Comparison of ENCODE assay signal across 22 cellular contexts in genomic region chr14:104395276-104395675, GRCh38.
DNase-seq lines count a peak whose midpoint lies in the region; ATAC-seq, FAIRE-seq and TF ChIP-seq lines count a peak whose summit lies in the region.
"Had no signal": no experiment of that assay in that cellular context is flagged by ENCODE, and none has a peak within 500 bp of the region (broad histone marks: within the 10 kb centered on the region; RNA-seq: fewer than 3 reads in every experiment).

No MANE protein-coding gene starts in this region.

- peak overlapping the region; percentile 13; the same call in 1 of the 2 replicates for H3K4me2 ChIP-seq in GM12878 (ENCODE audit: control insufficient read depth, insufficient read depth)
- H3K4me2 ChIP-seq: A549, GM23338 had no signal

- RAD21 ChIA-PET in GM12878 (lab: Charles Lee; ENCODE audit: unreplicated experiment) = no interaction called here

- H3K9ac ChIP-seq in GM12878 (ENCODE audit: control insufficient read depth, insufficient read depth, low read length) = no peak overlapping the region

- TF ChIP-seq RAD21 in GM12878 (IDR thresholded peaks at IDR 0.05; ENCODE audit: insufficient read depth, low read depth, low read length) = no peak

- no peaks in the 10 kb centered on the region for H3K27me3 ChIP-seq in CD4-positive, alpha-beta memory T cell (ENCODE audit: insufficient read depth, low read length)
- H3K27me3 ChIP-seq in GM12878 (replicated peaks in 1 of 2; ENCODE audit: control insufficient read depth in 2 of 2, insufficient read depth in 2 of 2, low read length in 1 of 2) (no peaks in the 10 kb centered on the region; a peak in 1 of 4 replicates), breast epithelium (peaks cover 0 to 21% of the 10 kb centered on the region in 2 donors)
- H3K27me3 ChIP-seq: ascending aorta, thyroid gland had no signal

- 41% methylated on average over 6 of the region's 6 CpGs for WGBS in GM12878 (ENCODE audit: insufficient coverage, insufficient replicate concordance, low lambda C conversion rate, missing lambda C conversion rate)

- no TSS peak for BruUV-seq in GM12878 (replicated peaks; lab: Mats Ljungman, UMichigan)

- CTCF ChIA-PET in activated CD4-positive, alpha-beta T cell treated with anti-CD3 and anti-CD28 coated beads, Interleukin-2, amount 10 ng/mL, durations not matched to agents 7 days and 5 days (lab: Charles Lee) = interaction anchor here (1.0 kb wide), 1 partner anchor 9 kb away, joined by 3 read pairs; no protein-coding TSS in a partner anchor
- CTCF ChIA-PET in CD4-positive, alpha-beta memory T cell (lab: Charles Lee; ENCODE audit: partially characterized antibody) = interaction anchor here (1.1 kb wide), 1 partner anchor 317 kb away, joined by 4 read pairs; no protein-coding TSS in a partner anchor
- CTCF ChIA-PET in GM12878 (lab: Yijun Ruan, JAX) = no interaction called here

- peaks cover 83% of the 10 kb centered on the region for H3K4me1 ChIP-seq in CD4-positive, alpha-beta memory T cell (ENCODE audit: insufficient read depth, low read length)
- peaks cover 16% of the 10 kb centered on the region for H3K4me1 ChIP-seq in GM12878 (ENCODE audit: control insufficient read depth, insufficient read depth, low read length)
- no peaks in the 10 kb centered on the region for H3K4me1 ChIP-seq in breast epithelium
- H3K4me1 ChIP-seq: A549, ascending aorta had no signal

- no peak for TF ChIP-seq EP300 in GM12878 (IDR thresholded peaks at IDR 0.05; ENCODE audit: borderline replicate concordance in 1 of 2, control insufficient read depth in 1 of 2, low read depth in 2 of 2, low read length in 2 of 2)

- peaks cover 10% of the 10 kb centered on the region for H3K36me3 Mint-ChIP-seq in activated CD4-positive, alpha-beta T cell treated with anti-CD3 and anti-CD28 coated beads, Interleukin-2, amount 10 ng/mL, durations not matched to agents 7 days and 5 days (ENCODE audit: low read depth)
- H3K36me3 Mint-ChIP-seq in CD4-positive, alpha-beta memory T cell = peaks cover 1 to 10% of the 10 kb centered on the region in 2 donors
- H3K36me3 Mint-ChIP-seq in natural killer cell = peaks cover 12% of the 10 kb centered on the region
- H3K36me3 Mint-ChIP-seq in endothelial cell (ENCODE audit: low read depth, unreplicated experiment) = peaks cover 17% of the 10 kb centered on the region

- no peak for ATAC-seq in GM12878
- ATAC-seq in natural killer cell = no peak
- ATAC-seq: A549, Right ventricle myocardium inferior had no signal

- no peaks in the 10 kb centered on the region for H3K36me3 ChIP-seq in CD4-positive, alpha-beta memory T cell (ENCODE audit: insufficient read depth, low read length)
- H3K36me3 ChIP-seq in GM12878 (ENCODE audit: control insufficient read depth in 2 of 2, insufficient read depth in 2 of 2, low read length in 1 of 2) = no peaks in the 10 kb centered on the region
- no peaks in the 10 kb centered on the region for H3K36me3 ChIP-seq in breast epithelium
- H3K36me3 ChIP-seq: ascending aorta, neutrophil, thyroid gland had no signal

- TF ChIP-seq POLR2A in GM12878 (IDR thresholded peaks at IDR 0.05; ENCODE audit: low read depth, low read length) (no peak), breast epithelium (IDR thresholded peaks at IDR 0.05) (no peak)

- H3K9me3 Mint-ChIP-seq in activated CD4-positive, alpha-beta T cell treated with anti-CD3 and anti-CD28 coated beads, Interleukin-2, amount 10 ng/mL, durations not matched to agents 7 days and 5 days = peaks cover 24% of the 10 kb centered on the region
- peaks cover 0 to 20% (median 11%) of the 10 kb centered on the region in 8 donors for H3K9me3 Mint-ChIP-seq in CD4-positive, alpha-beta memory T cell
- H3K9me3 Mint-ChIP-seq in natural killer cell (peaks cover 0 to 6% of the 10 kb centered on the region in 2 donors), endothelial cell (ENCODE audit: unreplicated experiment) (peaks cover 10% of the 10 kb centered on the region)

- H3K27me3 Mint-ChIP-seq in activated CD4-positive, alpha-beta T cell treated with anti-CD3 and anti-CD28 coated beads, Interleukin-2, amount 10 ng/mL, durations not matched to agents 7 days and 5 days = no peaks in the 10 kb centered on the region
- no peaks in the 10 kb centered on the region for H3K27me3 Mint-ChIP-seq in CD4-positive, alpha-beta memory T cell
- H3K27me3 Mint-ChIP-seq in natural killer cell (ENCODE audit: low read depth in 2 of 2) (no peaks in the 10 kb centered on the region), endothelial cell (ENCODE audit: unreplicated experiment) (peaks cover 12% of the 10 kb centered on the region)

- intact Hi-C loops in CD4-positive, alpha-beta memory T cell (cut with micrococcal nuclease) = loop anchor here (5.0 kb wide), 1 partner anchor 318 kb away; no protein-coding TSS in a partner anchor
- intact Hi-C loops in GM12878 (cut with micrococcal nuclease; ENCODE audit: unreplicated experiment) = no loop called here
- intact Hi-C loops in natural killer cell (cut with micrococcal nuclease) = no loop called here
- intact Hi-C loops in breast epithelium (cut with DNase I; ENCODE audit: low total_unique reads) = no loop called here

- no peaks in the 10 kb centered on the region for H4K20me1 ChIP-seq in GM12878 (ENCODE audit: control insufficient read depth, insufficient read depth)

- POLR2A ChIA-PET in activated CD4-positive, alpha-beta T cell treated with anti-CD3 and anti-CD28 coated beads, Interleukin-2, amount 10 ng/mL, durations not matched to agents 7 days and 5 days (lab: Charles Lee) = no interaction called here
- POLR2A ChIA-PET in CD4-positive, alpha-beta memory T cell (lab: Charles Lee; ENCODE audit: partially characterized antibody) = no interaction called here
- POLR2A ChIA-PET in GM12878 (lab: Charles Lee) = no interaction called here

- peak overlapping the region; percentile 28 for H2AFZ ChIP-seq in GM12878 (ENCODE audit: control insufficient read depth, low read depth, low read length)
- H2AFZ ChIP-seq: GM23338 had no signal

- no peak overlapping the region for H3K4me3 ChIP-seq in CD4-positive, alpha-beta memory T cell (ENCODE audit: low read length in 2 of 2)
- H3K4me3 ChIP-seq in GM12878 (no peak overlapping the region), breast epithelium (no peak overlapping the region)
- H3K4me3 ChIP-seq: A549, ascending aorta, GM23338, thyroid gland had no signal

- H3K4me1 Mint-ChIP-seq in activated CD4-positive, alpha-beta T cell treated with anti-CD3 and anti-CD28 coated beads, Interleukin-2, amount 10 ng/mL, durations not matched to agents 7 days and 5 days = peaks cover 60% of the 10 kb centered on the region
- peaks cover 45 to 96% (median 66%) of the 10 kb centered on the region in 4 donors for H3K4me1 Mint-ChIP-seq in CD4-positive, alpha-beta memory T cell
- H3K4me1 Mint-ChIP-seq in natural killer cell (peaks cover 67 to 72% of the 10 kb centered on the region in 2 donors), endothelial cell (ENCODE audit: unreplicated experiment) (no peaks in the 10 kb centered on the region)

- TF ChIP-seq CTCF in GM12878 (IDR thresholded peaks at IDR 0.05 in 2 of 3, conservative IDR thresholded peaks at IDR 0.05 in 1 of 3; ENCODE audit: control insufficient read depth in 2 of 3, extremely low read depth in 1 of 3, insufficient read depth in 1 of 3, low read depth in 3 of 3, low read length in 3 of 3) (no peak), natural killer cell (IDR thresholded peaks at IDR 0.05) (no peak), breast epithelium (IDR thresholded peaks at IDR 0.05) (no peak), endothelial cell (IDR thresholded peaks at IDR 0.05; ENCODE audit: unreplicated experiment) (no peak)

- in situ Hi-C loops in GM12878 (cut with MboI) = no loop called here

- peak overlapping the region; percentile 97 for H3K27ac Mint-ChIP-seq in activated CD4-positive, alpha-beta T cell treated with anti-CD3 and anti-CD28 coated beads, Interleukin-2, amount 10 ng/mL, durations not matched to agents 7 days and 5 days
- H3K27ac Mint-ChIP-seq in CD4-positive, alpha-beta memory T cell = peak overlapping the region; percentile 90 to 98 (median 95)
- peak overlapping the region; percentile 89 to 91 for H3K27ac Mint-ChIP-seq in natural killer cell
- no peak overlapping the region for H3K27ac Mint-ChIP-seq in endothelial cell (ENCODE audit: unreplicated experiment)
- H3K27ac Mint-ChIP-seq: GM23338 had no signal

- SMC1A ChIA-PET in GM12878 (lab: Charles Lee; ENCODE audit: uncharacterized antibody, unreplicated experiment) = interaction anchor here (1.0 kb wide), 1 partner anchor 25 kb away, joined by 3 read pairs; no protein-coding TSS in a partner anchor

- H3K27ac ChIP-seq in CD4-positive, alpha-beta memory T cell (ENCODE audit: low read depth, low read length) = no peak overlapping the region
- H3K27ac ChIP-seq in GM12878 (ENCODE audit: control insufficient read depth, insufficient read depth) (no peak overlapping the region), breast epithelium (no peak overlapping the region)
- H3K27ac ChIP-seq: A549, ascending aorta, C4-2B, neutrophil, thyroid gland had no signal

- H3K79me2 ChIP-seq in GM12878 (ENCODE audit: control insufficient read depth, insufficient read depth, low read length) = no peaks in the 10 kb centered on the region

- H3K9me3 ChIP-seq in CD4-positive, alpha-beta memory T cell (ENCODE audit: control insufficient read depth in 1 of 2, low read length in 2 of 2) = no peaks in the 10 kb centered on the region
- H3K9me3 ChIP-seq in GM12878 (replicated peaks; ENCODE audit: control insufficient read depth, insufficient read depth, low read length) (no peaks in the 10 kb centered on the region; the same call in 2 of the 3 replicates), breast epithelium (peaks cover 12 to 46% of the 10 kb centered on the region in 2 donors)
- H3K9me3 ChIP-seq: thyroid gland had no signal

- peak; percentile 56 for FAIRE-seq in GM12878 (lab: Jason Lieb, UNC)
- FAIRE-seq: A549, endothelial cell of umbilical vein had no signal

- H3K4me3 Mint-ChIP-seq in activated CD4-positive, alpha-beta T cell treated with anti-CD3 and anti-CD28 coated beads, Interleukin-2, amount 10 ng/mL, durations not matched to agents 7 days and 5 days = no peak overlapping the region
- H3K4me3 Mint-ChIP-seq in CD4-positive, alpha-beta memory T cell = peak overlapping the region; percentile 42 to 95 (median 68)
- H3K4me3 Mint-ChIP-seq in natural killer cell = peak overlapping the region; percentile 88
- no peak overlapping the region for H3K4me3 Mint-ChIP-seq in endothelial cell (ENCODE audit: unreplicated experiment)
- H3K4me3 Mint-ChIP-seq: GM23338 had no signal

- peak; percentile 5 for DNase-seq in activated CD4-positive, alpha-beta T cell treated with anti-CD3 and anti-CD28 coated beads, Interleukin-2, amount 10 ng/mL, durations not matched to agents 7 days and 5 days
- DNase-seq in activated CD4-positive, alpha-beta T cell treated with anti-CD3 and anti-CD28 coated beads for 1 hour = no peak
- no peak for DNase-seq in CD4-positive, alpha-beta memory T cell
- no peak for DNase-seq in GM12878 (ENCODE audit: low read depth, low spot score)
- DNase-seq in natural killer cell = no peak
- DNase-seq in breast epithelium (ENCODE audit: low spot score in 2 of 2) = no peak
- DNase-seq in endothelial cell (ENCODE audit: low spot score) = no peak
- no peak for DNase-seq in RPMI8226
- DNase-seq: activated gamma-delta T cell treated with Interleukin-2 at 50 U/mL for 16 hours, kidney glomerular epithelial cell, MM.1S, NCI-H1694, retina, T-helper 1 cell, thyroid gland had no signal

TF ChIP-seq in GM12878, 131 proteins besides CTCF, POLR2A, EP300 and RAD21 (continues in another document):
- TF ChIP-seq GABPA (IDR thresholded peaks at IDR 0.05; ENCODE audit: low read depth) (no peak), JUNB (IDR thresholded peaks at IDR 0.05) (no peak)

Comparison
In these comparisons a context has a peak if more than half of its experiments do, and no peak if none do; other contexts are left out.
1. H3K4me3 Mint-ChIP-seq: peak in CD4-positive, alpha-beta memory T cell (8 of 8) and natural killer cell (single experiment); none in activated CD4-positive, alpha-beta T cell treated with anti-CD3 and anti-CD28 coated beads, Interleukin-2, amount 10 ng/mL, durations not matched to agents 7 days and 5 days (single experiment) and endothelial cell (single experiment).